Comparison of ENCODE assay signal across 29 cellular contexts in genomic region chr20:38018385-38018784, GRCh38.
"Had no signal": no experiment of that assay in that cellular context is flagged by ENCODE, and none has a peak within 500 bp of the region (broad histone marks: within the 10 kb centered on the region; RNA-seq: fewer than 3 reads in every experiment).

No MANE protein-coding gene starts in this region.

- H3K36me3 ChIP-seq: uterus had no signal

- H3K4me3 ChIP-seq: stomach, suprapubic skin, testis, thoracic aorta, thyroid gland, tibial artery, tibial nerve, transverse colon, upper lobe of left lung, upper lobe of right lung, uterus, vagina had no signal

- H3K4me3 Mint-ChIP-seq: stimulated activated effector memory CD8-positive, alpha-beta T cell treated with anti-CD3 and anti-CD28 coated beads, Interleukin-12 subunit alpha, Interleukin-12 subunit beta, amount 100 ng/mL, for 72 hours; stimulated activated memory B cell treated with anti-CD40 and anti-IgM and Interleukin-4, amounts not matched to agents 10 μg/mL and 1 μg/mL and 100 μg/mL, for 72 hours; stimulated activated naive B cell treated with anti-CD40 and anti-IgM and Interleukin-4, amounts not matched to agents 10 μg/mL and 1 μg/mL and 100 μg/mL, for 72 hours; stimulated activated naive CD8-positive, alpha-beta T cell treated with anti-CD3 and anti-CD28 coated beads, Interleukin-15, amount 100 ng/mL, for 72 hours; stimulated activated naive CD8-positive, alpha-beta T cell treated with anti-CD3 and anti-CD28 coated beads, Interleukin-15, Interleukin-2, amounts not matched to agents 100 ng/mL and 50 ng/mL, for 24 hours; type B pancreatic cell had no signal

- H3K9me3 ChIP-seq: suprapubic skin, testis, thyroid gland, upper lobe of right lung, vagina had no signal

- FAIRE-seq: urothelium cell line had no signal

- H3K27ac ChIP-seq: stomach, suprapubic skin, testis, thoracic aorta, thyroid gland, tibial artery, tibial nerve, transverse colon, upper lobe of left lung, upper lobe of right lung, uterus, vagina had no signal

- H3K4me1 ChIP-seq: suprapubic skin, testis, thyroid gland, tibial artery, uterus, vagina had no signal

- DNase-seq: stimulated activated CD4-positive, alpha-beta T cell treated with anti-CD3 and anti-CD28 coated beads, Interleukin-2, amount 100 ng/mL, for 48 hours; stimulated activated CD4-positive, alpha-beta T cell treated with anti-CD3 and anti-CD28 coated beads, Interleukin-4, amount 100 ng/mL, for 1 hour; stimulated activated CD4-positive, alpha-beta T cell treated with anti-CD3 and anti-CD28 coated beads, Interleukin-4, amount 100 ng/mL, for 24 hours; stimulated activated CD4-positive, alpha-beta T cell treated with anti-CD3 and anti-CD28 coated beads, Interleukin-4, amount 100 ng/mL, for 4 hours; stimulated activated CD8-positive, alpha-beta memory T cell treated with anti-CD3 and anti-CD28 coated beads, Interleukin-4, amount 100 ng/mL, for 48 hours; stimulated activated naive B cell treated with anti-CD40 and anti-IgM and Interleukin-4, amounts not matched to agents 10 μg/mL and 1 μg/mL and 100 μg/mL, for 72 hours; stimulated activated naive CD4-positive, alpha-beta T cell; stimulated activated naive CD4-positive, alpha-beta T cell treated with Interleukin-2 at 50 U/mL for 16 hours; stimulated activated naive CD8-positive, alpha-beta T cell treated with anti-CD3 and anti-CD28 coated beads, Interleukin-15, amount 100 ng/mL, for 72 hours; stimulated activated naive CD8-positive, alpha-beta T cell treated with anti-CD3 and anti-CD28 coated beads, Interleukin-15, Interleukin-2, amounts not matched to agents 100 U/mL and 50 U/mL, for 24 hours; stomach; substantia nigra; testis; thyroid gland; tibial artery; transverse colon; trophoblast cell; upper lobe of left lung; upper lobe of right lung; uterus had no signal

- H3K27me3 Mint-ChIP-seq: stimulated activated memory B cell treated with anti-CD40 and anti-IgM and Interleukin-4, amounts not matched to agents 10 μg/mL and 1 μg/mL and 100 μg/mL, for 72 hours; stimulated activated naive B cell treated with anti-CD40 and anti-IgM and Interleukin-4, amounts not matched to agents 10 μg/mL and 1 μg/mL and 100 μg/mL, for 72 hours; stimulated activated naive CD8-positive, alpha-beta T cell treated with anti-CD3 and anti-CD28 coated beads, Interleukin-15, amount 100 ng/mL, for 72 hours; stimulated activated naive CD8-positive, alpha-beta T cell treated with anti-CD3 and anti-CD28 coated beads, Interleukin-15, Interleukin-2, amounts not matched to agents 100 ng/mL and 50 ng/mL, for 24 hours; type B pancreatic cell had no signal

- H3K27me3 ChIP-seq: stomach, suprapubic skin, testis, thyroid gland, tibial artery, tibial nerve, transverse colon, upper lobe of left lung, upper lobe of right lung, uterus, vagina had no signal

- H3K9me3 Mint-ChIP-seq: type B pancreatic cell had no signal

- H3K27ac Mint-ChIP-seq: stimulated activated effector memory CD8-positive, alpha-beta T cell treated with anti-CD3 and anti-CD28 coated beads, Interleukin-12 subunit alpha, Interleukin-12 subunit beta, amount 100 ng/mL, for 72 hours; stimulated activated memory B cell treated with anti-CD40 and anti-IgM and Interleukin-4, amounts not matched to agents 10 μg/mL and 1 μg/mL and 100 μg/mL, for 72 hours; stimulated activated naive B cell treated with anti-CD40 and anti-IgM and Interleukin-4, amounts not matched to agents 10 μg/mL and 1 μg/mL and 100 μg/mL, for 72 hours; stimulated activated naive CD8-positive, alpha-beta T cell treated with anti-CD3 and anti-CD28 coated beads, Interleukin-15, Interleukin-2, amounts not matched to agents 100 ng/mL and 50 ng/mL, for 24 hours; type B pancreatic cell had no signal
